In genomic region chr9:37302277-37302676, GRCh38 we compare ENCODE assay signal across 9 cellular contexts.
DNase-seq lines count a peak whose midpoint lies in the region; ATAC-seq and TF ChIP-seq lines count a peak whose summit lies in the region.
"Had no signal": no experiment of that assay in that cellular context is flagged by ENCODE, and none has a peak within 500 bp of the region (broad histone marks: within the 10 kb centered on the region; RNA-seq: fewer than 3 reads in every experiment).

No MANE protein-coding gene starts in this region.

- intact Hi-C loops in activated CD8-positive, alpha-beta T cell treated with anti-CD3 and anti-CD28 coated beads for 36 hours (cut with micrococcal nuclease): loop anchor here (10.0 kb wide), 1 partner anchor 107 kb away; no protein-coding TSS in a partner anchor
- intact Hi-C loops in testis (cut with DNase I; ENCODE audit: low total_unique reads): no loop called here

- TF ChIP-seq POLR2A in testis (IDR thresholded peaks at IDR 0.05): no peak

- peaks cover 63% of the 10 kb centered on the region for H3K4me1 Mint-ChIP-seq in activated CD8-positive, alpha-beta T cell treated with anti-CD3 and anti-CD28 coated beads for 36 hours (ENCODE audit: low read depth)

- H3K4me3 ChIP-seq in testis: no peak overlapping the region

- H3K27me3 Mint-ChIP-seq in activated CD8-positive, alpha-beta T cell treated with anti-CD3 and anti-CD28 coated beads for 36 hours: no peaks in the 10 kb centered on the region

- no peaks in the 10 kb centered on the region for H3K36me3 ChIP-seq in testis (ENCODE audit: low read depth, missing control alignments)

- WGBS in testis, 2 donors: 63% methylated on average over 3 of the region's 3 CpGs

- H3K4me3 Mint-ChIP-seq in activated CD8-positive, alpha-beta T cell treated with anti-CD3 and anti-CD28 coated beads for 36 hours: peak overlapping the region; percentile 44

- peaks cover 40% of the 10 kb centered on the region for H3K36me3 Mint-ChIP-seq in activated CD8-positive, alpha-beta T cell treated with anti-CD3 and anti-CD28 coated beads for 36 hours (ENCODE audit: low read depth)

- H3K9me3 ChIP-seq in testis: no peaks in the 10 kb centered on the region

- H3K9me3 Mint-ChIP-seq in activated CD8-positive, alpha-beta T cell treated with anti-CD3 and anti-CD28 coated beads for 36 hours: no peaks in the 10 kb centered on the region

- POLR2A ChIA-PET in activated CD8-positive, alpha-beta T cell treated with anti-CD3 and anti-CD28 coated beads for 36 hours (lab: Charles Lee): interaction anchor here (1.4 kb wide), 1 partner anchor 181 kb away, joined by 3 read pairs; no protein-coding TSS in a partner anchor

- CTCF ChIA-PET in activated CD8-positive, alpha-beta T cell treated with anti-CD3 and anti-CD28 coated beads for 36 hours (lab: Charles Lee): interaction anchor here (1.1 to 2.4 kb wide), 5 partner anchors 9 to 108 kb away, joined by 3 to 7 read pairs (median 5); no protein-coding TSS in a partner anchor

- DNase-seq in EL (peak; percentile 29), testis (no peak), globus pallidus (ENCODE audit: low spot score) (no peak), inferior parietal cortex (ENCODE audit: extremely low spot score) (no peak), mucosa of gallbladder (ENCODE audit: low spot score) (no peak)
- DNase-seq in activated CD8-positive, alpha-beta T cell treated with anti-CD3 and anti-CD28 coated beads for 36 hours: peak; percentile 72

- no peaks in the 10 kb centered on the region for H3K27me3 ChIP-seq in testis

- ATAC-seq in GM19452 (IDR thresholded peaks at IDR 0.05; ENCODE audit: unreplicated experiment) (peak; percentile 70), HG03442 (IDR thresholded peaks at IDR 0.05; ENCODE audit: unreplicated experiment) (peak; percentile 89)
- ATAC-seq in activated CD8-positive, alpha-beta T cell treated with anti-CD3 and anti-CD28 coated beads for 36 hours: peak; percentile 93

- H3K27ac Mint-ChIP-seq in activated CD8-positive, alpha-beta T cell treated with anti-CD3 and anti-CD28 coated beads for 36 hours: peak overlapping the region; percentile 95

- H3K27ac ChIP-seq in testis: no peak overlapping the region
- H3K27ac ChIP-seq: HL-60 had no signal

- TF ChIP-seq CTCF in activated CD8-positive, alpha-beta T cell treated with anti-CD3 and anti-CD28 coated beads for 36 hours (IDR thresholded peaks at IDR 0.05): no peak
- no peak for TF ChIP-seq CTCF in testis (IDR thresholded peaks at IDR 0.05)

- H3K4me1 ChIP-seq in testis: no peaks in the 10 kb centered on the region

Comparison
In these comparisons a context has a peak if more than half of its experiments do, and no peak if none do; other contexts are left out.
1. DNase-seq: peak in EL (single experiment) and activated CD8-positive, alpha-beta T cell treated with anti-CD3 and anti-CD28 coated beads for 36 hours (single experiment); none in testis (single experiment), globus pallidus (single experiment), inferior parietal cortex (single experiment) and mucosa of gallbladder (single experiment).
2. Peak in every context shown above with its lines, with median percentiles within 50 percentile points of each other: ATAC-seq.